5 cellular contexts compared by ENCODE assay signal in genomic region chr7:72961346-72961650, GRCh38. TPM values are rescaled to one million over a fixed set of nuclear protein-coding genes. Genes with fewer than 3 reads are reported as not detected.
"Had no signal": no experiment of that assay in that cellular context is flagged by ENCODE, and none has a peak within 500 bp of the region (broad histone marks: within the 10 kb centered on the region; RNA-seq: fewer than 3 reads in every experiment).

No MANE protein-coding gene starts in this region.

RNA-seq across cellular contexts. Expression of gene TRIM74, which starts 8.0 kb away (rescaled TPM):
- total RNA-seq: GM23248, HT-29, IMR-90, K562 had no signal
- polyA plus RNA-seq: GM23248, H1, K562 had no signal
